24 cellular contexts compared by ENCODE assay signal in genomic region chr9:93891050-93891449, GRCh38.
"Had no signal": no experiment of that assay in that cellular context is flagged by ENCODE, and none has a peak within 500 bp of the region (broad histone marks: within the 10 kb centered on the region; RNA-seq: fewer than 3 reads in every experiment).

No MANE protein-coding gene starts in this region.

- H3K9me3 Mint-ChIP-seq: central memory CD8-positive, alpha-beta T cell had no signal

- H3K27me3 Mint-ChIP-seq: activated naive CD4-positive, alpha-beta T cell treated with anti-CD3 and anti-CD28 coated beads, Interleukin-2, amount 50 U/mL, for 24 hours had no signal

- H3K4me3 ChIP-seq: breast epithelium had no signal

- H3K4me1 ChIP-seq: breast epithelium had no signal

- H3K36me3 ChIP-seq: breast epithelium had no signal

- ATAC-seq: T-helper 17 cell, WTC11 had no signal

- H3K4me1 Mint-ChIP-seq: activated naive CD4-positive, alpha-beta T cell treated with anti-CD3 and anti-CD28 coated beads, Interleukin-2, amount 50 U/mL, for 24 hours; central memory CD8-positive, alpha-beta T cell; T-helper 17 cell; WTC11 had no signal

- H3K27ac Mint-ChIP-seq: activated naive CD4-positive, alpha-beta T cell treated with anti-CD3 and anti-CD28 coated beads, Interleukin-2, amount 50 U/mL, for 24 hours; activated T-helper 1 cell treated with anti-CD3 and anti-CD28 coated beads, Interleukin-12 subunit alpha, Interleukin-12 subunit beta, Interleukin-2, Interleukin-4 antibody, amounts not matched to agents 30 ng/mL and 10 ng/mL and 1 ng/mL, durations not matched to agents 14 hours and 24 hours and 36 hours; T-helper 17 cell; WTC11 had no signal

- DNase-seq: activated CD4-positive, alpha-beta T cell treated with anti-CD3 and anti-CD28 coated beads for 48 hours; activated CD4-positive, alpha-beta T cell treated with anti-CD3 and anti-CD28 coated beads, Interleukin-2, amount 50 U/mL, for 4 hours; activated CD4-positive, CD25-positive, alpha-beta regulatory T cell treated with anti-CD3 and anti-CD28 coated beads, Interleukin-2, amount 50 U/mL, for 72 hours; activated CD8-positive, alpha-beta memory T cell treated with anti-CD3 and anti-CD28 coated beads for 24 hours; activated effector memory CD4-positive, alpha-beta T cell treated with Interleukin-2 at 50 U/mL for 16 hours; activated naive CD4-positive, alpha-beta T cell; activated T-cell treated with anti-CD3 and anti-CD28 coated beads, Interleukin-2, amount 50 U/mL, for 1 hour; aorta; NCI-H1092 treated with DMSO at 0.1 percent for 48 hours; NCI-H1417 treated with DMSO at 0.1 percent for 48 hours; NCI-H1694; NCI-H2107; NCI-H226; NK-92 treated with Interleukin-12 subunit alpha and Interleukin-12 subunit beta, amount 100 ng/mL, for 24 hours; SIG-M5; T-helper 17 cell; T-helper 9 cell had no signal

- H3K4me2 ChIP-seq: KMS-11 had no signal

- H3K27me3 ChIP-seq: breast epithelium had no signal

- H3K4me3 Mint-ChIP-seq: activated naive CD4-positive, alpha-beta T cell treated with anti-CD3 and anti-CD28 coated beads, Interleukin-2, amount 50 U/mL, for 24 hours; activated T-helper 1 cell treated with anti-CD3 and anti-CD28 coated beads, Interleukin-12 subunit alpha, Interleukin-12 subunit beta, Interleukin-2, Interleukin-4 antibody, amounts not matched to agents 30 ng/mL and 10 ng/mL and 1 ng/mL, durations not matched to agents 14 hours and 24 hours and 36 hours; central memory CD8-positive, alpha-beta T cell; T-helper 17 cell; WTC11 had no signal

- H3K27ac ChIP-seq: breast epithelium, KMS-11 had no signal

- FAIRE-seq: RCC 7860 had no signal
